In genomic region chr19:33225458-33225925, GRCh38 we compare ENCODE assay signal across 10 cellular contexts. TPM values are rescaled to one million over a fixed set of nuclear protein-coding genes. Genes with fewer than 3 reads are reported as not detected.
DNase-seq lines count a peak whose midpoint lies in the region; ATAC-seq, FAIRE-seq and TF ChIP-seq lines count a peak whose summit lies in the region.
"Had no signal": no experiment of that assay in that cellular context is flagged by ENCODE, and none has a peak within 500 bp of the region (broad histone marks: within the 10 kb centered on the region; RNA-seq: fewer than 3 reads in every experiment).

SLC7A10 (minus strand) TSS chr19:33225850; CDS start chr19:33225703, 147 bp downstream.

- H3K4me1 ChIP-seq in breast epithelium = no peaks in the 10 kb centered on the region
- H3K4me1 ChIP-seq in H1 (replicated peaks in 1 of 4; ENCODE audit: control insufficient read depth in 3 of 4, insufficient read depth in 4 of 4, low read length in 3 of 4) = peaks cover 0 to 9% (median 6%) of the 10 kb centered on the region in 4 experiments; a peak in 5 of 7 replicates
- H3K4me1 ChIP-seq in mononuclear cell (ENCODE audit: insufficient read depth, low read length) = peaks cover 14% of the 10 kb centered on the region
- no peaks in the 10 kb centered on the region for H3K4me1 ChIP-seq in urinary bladder (ENCODE audit: insufficient read depth)

- TF ChIP-seq CTCF in breast epithelium (IDR thresholded peaks at IDR 0.05) (no peak), MCF 10A (IDR thresholded peaks at IDR 0.05; ENCODE audit: unreplicated experiment) (no peak), H1 (IDR thresholded peaks at IDR 0.05; ENCODE audit: control extremely low read depth in 1 of 3, insufficient read depth in 1 of 3, low read depth in 1 of 3, low read length in 3 of 3) (peak in 2 of 3 experiments; percentile 10 to 24; a peak in 2 of 4 replicates)

- H4K5ac ChIP-seq in H1 (ENCODE audit: insufficient read length, low read depth, low read length) = no peak within 1 kb of the TSS

- no peak within 1 kb of the TSS for H3K14ac ChIP-seq in H1 (ENCODE audit: insufficient read length)

- H3K4me1 Mint-ChIP-seq in MCF 10A (ENCODE audit: insufficient read depth, unreplicated experiment) = no peaks in the 10 kb centered on the region

- H3K56ac ChIP-seq in H1 (replicated peaks; ENCODE audit: insufficient read length, low read depth, low read length) = peak within 1 kb of the TSS; percentile 1

- POLR2A ChIA-PET in MCF 10A (lab: Yijun Ruan, JAX) (no interaction called here), H1 (lab: Charles Lee; ENCODE audit: partially characterized antibody) (interaction anchor here (0.7 to 1.5 kb wide), 3 partner anchors 14 to 188 kb away, joined by 3 to 4 read pairs (median 4); no protein-coding TSS in a partner anchor)

- H3K27me3 Mint-ChIP-seq in MCF 10A (ENCODE audit: insufficient read depth, unreplicated experiment) = peaks cover 9% of the 10 kb centered on the region

- peak within 1 kb of the TSS; percentile 65; the same call in 1 of the 2 replicates for H2AK5ac ChIP-seq in H1 (ENCODE audit: low read depth, low read length)

- no peaks in the 10 kb centered on the region for H3K36me3 Mint-ChIP-seq in MCF 10A (ENCODE audit: insufficient read depth, unreplicated experiment)

- H2AFZ ChIP-seq in H1 (ENCODE audit: low read length) = peak within 1 kb of the TSS; percentile 28; the same call in 1 of the 2 replicates

- peaks cover 15 to 20% of the 10 kb centered on the region in 2 donors for H3K9me3 ChIP-seq in breast epithelium
- H3K9me3 ChIP-seq in H1 (ENCODE audit: insufficient read depth in 2 of 2, low read depth in 1 of 2, low read length in 1 of 2) = peaks cover 0 to 10% of the 10 kb centered on the region in 2 experiments; a peak in 1 of 4 replicates
- peaks cover 12% of the 10 kb centered on the region for H3K9me3 ChIP-seq in mononuclear cell (ENCODE audit: low read depth, low read length)
- H3K9me3 ChIP-seq: adrenal gland had no signal

- DNase-seq in breast epithelium (ENCODE audit: low spot score in 2 of 2) = no peak
- DNase-seq in MCF 10A (ENCODE audit: unreplicated experiment) = no peak
- no peak for DNase-seq in H1 (ENCODE audit: low read depth in 1 of 2, low spot score in 2 of 2)
- DNase-seq in A172 (ENCODE audit: low spot score) = no peak
- no peak for DNase-seq in NCI-H2107 treated with DMSO at 0.1 percent for 48 hours (lab: John Stamatoyannopoulos, UW; ENCODE audit: unreplicated experiment)
- DNase-seq: adrenal gland had no signal

- no peak within 1 kb of the TSS; the same call in 1 of the 2 replicates for H2BK15ac ChIP-seq in H1 (ENCODE audit: low read length)

- peaks cover 16% of the 10 kb centered on the region for H3K9me3 Mint-ChIP-seq in MCF 10A (ENCODE audit: unreplicated experiment)

- H3K36me3 ChIP-seq in breast epithelium (no peaks in the 10 kb centered on the region), H1 (ENCODE audit: control insufficient read depth in 2 of 4, insufficient read depth in 4 of 4, low read length in 3 of 4) (no peaks in the 10 kb centered on the region), urinary bladder (ENCODE audit: insufficient read depth) (no peaks in the 10 kb centered on the region)
- H3K36me3 ChIP-seq: adrenal gland had no signal

- CTCF ChIA-PET in MCF 10A (lab: Yijun Ruan, JAX) = interaction anchor here (1.9 to 2.9 kb wide), 2 partner anchors 10 to 81 kb away, joined by 5 to 18 read pairs; no protein-coding TSS in a partner anchor
- CTCF ChIA-PET in H1 (lab: Charles Lee; ENCODE audit: partially characterized antibody) = interaction anchor here (1.4 to 5.3 kb wide), 5 partner anchors 9 to 173 kb away, joined by 3 to 34 read pairs (median 8); no protein-coding TSS in a partner anchor

- intact Hi-C loops in breast epithelium (cut with DNase I; ENCODE audit: low total_unique reads) (no loop called here), MCF 10A (cut with micrococcal nuclease) (no loop called here)

- H2BK5ac ChIP-seq in H1 (ENCODE audit: low read depth, low read length) = peak within 1 kb of the TSS; percentile 35; the same call in 1 of the 2 replicates

- no peaks in the 10 kb centered on the region for H3K79me2 ChIP-seq in H1 (ENCODE audit: control insufficient read depth in 1 of 2, insufficient read depth in 2 of 2, low read length in 2 of 2)

- H3K4me3 Mint-ChIP-seq in MCF 10A (ENCODE audit: unreplicated experiment) = no peak within 1 kb of the TSS
- H3K4me3 Mint-ChIP-seq: T-helper 1 cell treated with Interleukin-12 subunit alpha and Interleukin-12 subunit beta and Interleukin-4 antibody, amounts not matched to agents 30 μg/mL and 1 μg/mL, for 36 hours had no signal

- TF ChIP-seq POLR2A in breast epithelium (IDR thresholded peaks at IDR 0.05) = no peak
- TF ChIP-seq POLR2A in H1 (IDR thresholded peaks at IDR 0.05; ENCODE audit: control extremely low read depth in 1 of 2, low read depth in 2 of 2, low read length in 2 of 2) = no peak

- no peak for TF ChIP-seq RAD21 in H1 (IDR thresholded peaks at IDR 0.05 in 1 of 2, conservative IDR thresholded peaks at IDR 0.05 in 1 of 2; ENCODE audit: low read depth in 2 of 2, low read length in 2 of 2)

- no peak within 1 kb of the TSS for H3K27ac Mint-ChIP-seq in MCF 10A (ENCODE audit: low read depth, unreplicated experiment)
- H3K27ac Mint-ChIP-seq: T-helper 1 cell treated with Interleukin-12 subunit alpha and Interleukin-12 subunit beta and Interleukin-4 antibody, amounts not matched to agents 30 μg/mL and 1 μg/mL, for 36 hours had no signal

- WGBS in H1 (ENCODE audit: extremely low coverage in 1 of 2, insufficient coverage in 1 of 2, insufficient read length in 1 of 2, insufficient replicate concordance in 2 of 2, low coverage in 1 of 2, low lambda C conversion rate in 2 of 2, missing lambda C conversion rate in 1 of 2), 2 experiments = 6% methylated on average over 9 of the region's 62 CpGs; no CpG with 5 or more reads in 1 of the 2 experiments
- 1% methylated on average over 62 of the region's 62 CpGs for WGBS in urinary bladder

- no peak for FAIRE-seq in H1 (lab: Jason Lieb, UNC)

- ATAC-seq in HG02588 (IDR thresholded peaks at IDR 0.05; ENCODE audit: unreplicated experiment) = no peak

- no peaks in the 10 kb centered on the region for H3K79me1 ChIP-seq in H1 (ENCODE audit: low read depth, low read length)

- TF ChIP-seq EP300 in H1 (IDR thresholded peaks at IDR 0.05; ENCODE audit: borderline replicate concordance in 1 of 2, low read depth in 2 of 2, low read length in 2 of 2) = no peak

- no peak within 1 kb of the TSS for H4K91ac ChIP-seq in H1 (replicated peaks; ENCODE audit: insufficient read length, low read length)

- BruUV-seq in MCF 10A (replicated peaks; lab: Mats Ljungman, UMichigan) = no TSS peak

- no peak within 1 kb of the TSS for H3K27ac ChIP-seq in breast epithelium
- H3K27ac ChIP-seq in H1 (ENCODE audit: low read depth, low read length) = no peak within 1 kb of the TSS
- H3K27ac ChIP-seq in urinary bladder (ENCODE audit: low read depth) = no peak within 1 kb of the TSS
- H3K27ac ChIP-seq: adrenal gland had no signal

- peak within 1 kb of the TSS; percentile 87 for H3K4me2 ChIP-seq in H1 (ENCODE audit: insufficient read depth in 1 of 2, low read depth in 2 of 2, low read length in 2 of 2)

- H2BK120ac ChIP-seq in H1 (replicated peaks; ENCODE audit: low read depth, low read length) = no peak within 1 kb of the TSS

- H3K4ac ChIP-seq in H1 (replicated peaks; ENCODE audit: insufficient read length, low read depth, low read length) = peak within 1 kb of the TSS; percentile 69

- no peak within 1 kb of the TSS for H3K23ac ChIP-seq in H1 (ENCODE audit: insufficient read length)

- H3K27me3 ChIP-seq in breast epithelium (peaks cover 16 to 35% of the 10 kb centered on the region in 2 donors), H1 (replicated peaks in 1 of 4; ENCODE audit: control insufficient read depth in 3 of 4, extremely low read depth in 1 of 4, insufficient read depth in 3 of 4, low read length in 3 of 4) (peaks cover 16 to 33% (median 30%) of the 10 kb centered on the region in 4 experiments), mononuclear cell (ENCODE audit: insufficient read depth, low read length) (peaks cover 50% of the 10 kb centered on the region)

- peak within 1 kb of the TSS; percentile 85 for H4K8ac ChIP-seq in H1 (ENCODE audit: extremely low read depth, insufficient read depth, low read length)

- H3K4me3 ChIP-seq in breast epithelium (peak within 1 kb of the TSS in 2 of 3 donors; percentile 39 to 67), H1 (ENCODE audit: extremely low read depth in 1 of 4, insufficient read depth in 2 of 4, low read depth in 3 of 4, low read length in 4 of 4) (peak within 1 kb of the TSS; percentile 31 to 62 (median 41)), mononuclear cell (ENCODE audit: low read length) (peak within 1 kb of the TSS; percentile 4), urinary bladder (ENCODE audit: low read depth, low read length) (peak within 1 kb of the TSS; percentile 20)

- H3K9ac ChIP-seq in H1 (replicated peaks in 1 of 4; ENCODE audit: extremely low read depth in 1 of 4, low read depth in 3 of 4, low read length in 3 of 4) = peak within 1 kb of the TSS in 1 of 4 experiments; percentile 6; a peak in 1 of 7 replicates

- peak within 1 kb of the TSS; percentile 60; the same call in 1 of the 2 replicates for H2BK12ac ChIP-seq in H1 (ENCODE audit: low read depth, low read length)

- peak within 1 kb of the TSS; percentile 75; the same call in 1 of the 2 replicates for H2BK20ac ChIP-seq in H1 (ENCODE audit: low read length)

- H3K23me2 ChIP-seq in H1 (ENCODE audit: low read depth, low read length) = peaks cover 15% of the 10 kb centered on the region; the same call in 1 of the 2 replicates

- peak within 1 kb of the TSS; percentile 78 for H3K18ac ChIP-seq in H1 (ENCODE audit: extremely low read depth, low read length)

- H4K20me1 ChIP-seq in H1 (replicated peaks in 1 of 2; ENCODE audit: control insufficient read depth in 1 of 2, insufficient read depth in 2 of 2, low read length in 2 of 2) = peaks cover 0 to 6% of the 10 kb centered on the region in 2 experiments

TF ChIP-seq in H1, 55 proteins besides CTCF, POLR2A, EP300 and RAD21 (continues in another document):
- TF ChIP-seq TBP (IDR thresholded peaks at IDR 0.05; ENCODE audit: low read depth, low read length) (0 out of 2 replicates have a peak, but pooled peaks have one; percentile 9), GTF2F1 (IDR thresholded peaks at IDR 0.05; ENCODE audit: borderline replicate concordance, low read depth, low read length) (no peak)

RNA-seq across cellular contexts. Expression of gene SLC7A10, which starts in this region (rescaled TPM):
- 1 to 10 TPM in 2 of 3 donors, not detected in 1; 6.9 to 8.8 TPM for total RNA-seq in breast epithelium
- total RNA-seq in MCF 10A (2022) = not detected in 2 replicates
- 3.2 and 3.7 TPM in 2 replicates for total RNA-seq in H1 (2021; fragmentation: NEBNext Ultra II Directional; extraction: Animal tissue kit (Norgen Biotek cat#: 25700))
- 7.1 and 11.5 TPM in 2 replicates for polyA plus RNA-seq in H1 (2011; rRNA removed)
- polyA plus RNA-seq in H1 (2011; cell fraction: cytosol; rRNA removed) = 5.3 TPM
- 17.8 TPM for polyA plus RNA-seq in H1 (2011; cell fraction: nucleus; rRNA removed)
- 3.7 to 6.3 TPM (median 4.5 TPM) in 4 replicates for polyA plus RNA-seq in H1 (2012, experiment 1 of 2)
- 3.0 TPM for polyA plus RNA-seq in H1 (2012, experiment 2 of 2)
- 4.2 TPM for polyA plus RNA-seq in H1 (2013, experiment 1 of 2)
- polyA plus RNA-seq in H1 (2013, experiment 2 of 2) = 4.0 TPM
- 2.2 and 2.9 TPM in 2 replicates for polyA minus RNA-seq in H1 (2011; rRNA and poly(A)+ RNA removed)
- 3.4 TPM for polyA minus RNA-seq in H1 (2011; cell fraction: cytosol; rRNA and poly(A)+ RNA removed)
- polyA minus RNA-seq in H1 (2011; cell fraction: nucleus; rRNA and poly(A)+ RNA removed) = 3.1 TPM
- total RNA-seq in mononuclear cell = not detected
- total RNA-seq in urinary bladder = 2.2 TPM
- 1.1 TPM for polyA plus RNA-seq in urinary bladder
- total RNA-seq in A172 (2014; rRNA removed; shearing (Covaris generic)) = not detected in 2 replicates

Comparison
In these comparisons a context has a peak if more than half of its experiments do, and no peak if none do; other contexts are left out.
1. CTCF ChIP-seq: peak in H1 (2 of 3); none in breast epithelium (0 of 3) and MCF 10A (single experiment).
2. Peak in every context shown above with its lines, with median percentiles within 50 percentile points of each other: H3K4me3 ChIP-seq.